7 cellular contexts compared by ENCODE assay signal in the genomic region with DNA sequence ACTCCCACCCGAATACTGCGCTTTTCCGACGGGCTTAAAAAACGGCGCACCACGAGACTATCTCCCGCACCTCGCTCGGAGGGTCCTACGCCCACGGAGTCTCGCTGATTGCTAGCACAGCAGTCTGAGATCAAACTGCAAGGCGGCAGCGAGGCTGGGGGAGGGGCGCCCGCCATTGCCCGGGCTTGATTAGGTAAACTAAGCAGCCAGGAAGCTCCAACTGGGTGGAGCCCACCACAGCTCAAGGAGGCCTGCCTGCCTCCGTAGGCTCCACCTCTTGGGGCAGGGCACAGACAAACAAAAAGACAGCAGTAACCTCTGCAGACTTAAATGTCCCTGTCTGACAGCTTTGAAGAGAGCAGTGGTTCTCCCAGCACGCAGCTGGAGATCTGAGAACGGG.
A peak's percentile ranks its signal among the peaks of the same experiment; 100 is the strongest.
DNase-seq lines count a peak whose midpoint lies in the region; ATAC-seq lines count a peak whose summit lies in the region.
"Not testable (repeated sequence)": the region's sequence is repeated elsewhere in the genome, so short reads cannot be mapped to it uniquely, and the experiment has no call there.

No MANE protein-coding gene starts in this region.

- intact Hi-C loops in activated CD4-positive, alpha-beta memory T cell treated with anti-CD3 and anti-CD28 coated beads for 36 hours (cut with micrococcal nuclease); activated T-helper 2 cell treated with anti-CD3 and anti-CD28 coated beads, Interferon-gamma antibody, Interleukin-2, Interleukin-4, amounts not matched to agents 10 μg/mL and 5 μg/mL and 100 μg/mL, durations not matched to agents 14 hours and 24 hours and 36 hours (cut with micrococcal nuclease): not testable (repeated sequence)

- peak overlapping the region in 4 of 7 donors; percentile 49 to 87 (median 69) for H3K4me3 Mint-ChIP-seq in CD8-positive, alpha-beta memory T cell
- H3K4me3 Mint-ChIP-seq in activated CD4-positive, alpha-beta memory T cell treated with anti-CD3 and anti-CD28 coated beads for 36 hours = peak overlapping the region; percentile 71
- H3K4me3 Mint-ChIP-seq in activated T-helper 2 cell treated with anti-CD3 and anti-CD28 coated beads, Interferon-gamma antibody, Interleukin-2, Interleukin-4, amounts not matched to agents 10 μg/mL and 5 μg/mL and 100 μg/mL, durations not matched to agents 14 hours and 24 hours and 36 hours (ENCODE audit: low read depth) = peak overlapping the region; percentile 41
- peak overlapping the region; percentile 46 for H3K4me3 Mint-ChIP-seq in activated naive CD8-positive, alpha-beta T cell treated with anti-CD3 and anti-CD28 coated beads, Interleukin-2, amount 50 U/mL, for 24 hours

- H3K27me3 ChIP-seq in CD8-positive, alpha-beta memory T cell (ENCODE audit: insufficient read depth, low read length, poor library complexity, severe bottlenecking); NT2/D1 (ENCODE audit: insufficient read depth, insufficient read length); trophoblast cell (ENCODE audit: insufficient read depth, low read length): not testable (repeated sequence)
- peaks cover 12% of the 10 kb centered on the region for H3K27me3 ChIP-seq in iPS-15b (ENCODE audit: control insufficient read depth, insufficient read depth, low read length)

- H3K4ac ChIP-seq in trophoblast cell (ENCODE audit: low read depth, low read length) = not testable (repeated sequence)

- peaks cover 16 to 35% of the 10 kb centered on the region in 2 donors for H3K27me3 Mint-ChIP-seq in CD8-positive, alpha-beta memory T cell
- H3K27me3 Mint-ChIP-seq in activated CD4-positive, alpha-beta memory T cell treated with anti-CD3 and anti-CD28 coated beads for 36 hours = not testable (repeated sequence)
- H3K27me3 Mint-ChIP-seq in activated T-helper 2 cell treated with anti-CD3 and anti-CD28 coated beads, Interferon-gamma antibody, Interleukin-2, Interleukin-4, amounts not matched to agents 10 μg/mL and 5 μg/mL and 100 μg/mL, durations not matched to agents 14 hours and 24 hours and 36 hours (ENCODE audit: low read depth) = peaks cover 12% of the 10 kb centered on the region
- H3K27me3 Mint-ChIP-seq in activated naive CD8-positive, alpha-beta T cell treated with anti-CD3 and anti-CD28 coated beads, Interleukin-2, amount 50 U/mL, for 24 hours = peaks cover 16% of the 10 kb centered on the region

- H2BK12ac ChIP-seq in trophoblast cell (ENCODE audit: low read length) = not testable (repeated sequence)

- H2AK5ac ChIP-seq in trophoblast cell (ENCODE audit: low read length) = not testable (repeated sequence)

- POLR2A ChIA-PET in CD8-positive, alpha-beta memory T cell (lab: Charles Lee); activated CD4-positive, alpha-beta memory T cell treated with anti-CD3 and anti-CD28 coated beads for 36 hours (lab: Charles Lee): not testable (repeated sequence)

- H3K27ac ChIP-seq in CD8-positive, alpha-beta memory T cell (ENCODE audit: low read depth, low read length); trophoblast cell (ENCODE audit: low read depth, low read length): not testable (repeated sequence)

- WGBS in trophoblast cell (ENCODE audit: extremely low coverage, insufficient coverage, insufficient read length) = no CpG with 5 or more reads among the region's 21 CpGs

- H3K79me2 ChIP-seq in trophoblast cell (ENCODE audit: control insufficient read depth, insufficient read depth, low read length, poor library complexity) = not testable (repeated sequence)

- not testable (repeated sequence) for H3K4me1 ChIP-seq in CD8-positive, alpha-beta memory T cell (ENCODE audit: insufficient read depth, low read length); NT2/D1 (ENCODE audit: insufficient read depth, insufficient read length); iPS-15b (ENCODE audit: control insufficient read depth, insufficient read depth, low read length)
- peaks cover 8 to 11% of the 10 kb centered on the region in 2 experiments for H3K4me1 ChIP-seq in trophoblast cell (ENCODE audit: control insufficient read depth in 1 of 2, insufficient read depth in 2 of 2, low read length in 2 of 2)

- not testable (repeated sequence) for H3K79me1 ChIP-seq in trophoblast cell (ENCODE audit: low read length)

- H3K9me3 Mint-ChIP-seq in CD8-positive, alpha-beta memory T cell; activated CD4-positive, alpha-beta memory T cell treated with anti-CD3 and anti-CD28 coated beads for 36 hours; activated T-helper 2 cell treated with anti-CD3 and anti-CD28 coated beads, Interferon-gamma antibody, Interleukin-2, Interleukin-4, amounts not matched to agents 10 μg/mL and 5 μg/mL and 100 μg/mL, durations not matched to agents 14 hours and 24 hours and 36 hours; activated naive CD8-positive, alpha-beta T cell treated with anti-CD3 and anti-CD28 coated beads, Interleukin-2, amount 50 U/mL, for 24 hours: not testable (repeated sequence)

- not testable (repeated sequence) for DNase-seq in CD8-positive, alpha-beta memory T cell; NT2/D1 (ENCODE audit: low read depth, low spot score); activated naive CD8-positive, alpha-beta T cell treated with anti-CD3 and anti-CD28 coated beads, Interleukin-2, amount 50 U/mL, for 24 hours; trophoblast cell
- DNase-seq in activated CD4-positive, alpha-beta memory T cell treated with anti-CD3 and anti-CD28 coated beads for 36 hours = peak; percentile 71
- peak; percentile 34 for DNase-seq in activated T-helper 2 cell treated with anti-CD3 and anti-CD28 coated beads, Interferon-gamma antibody, Interleukin-2, Interleukin-4, amounts not matched to agents 10 μg/mL and 5 μg/mL and 100 μg/mL, durations not matched to agents 14 hours and 24 hours and 36 hours (ENCODE audit: low spot score)

- CTCF ChIA-PET in CD8-positive, alpha-beta memory T cell (lab: Charles Lee); activated CD4-positive, alpha-beta memory T cell treated with anti-CD3 and anti-CD28 coated beads for 36 hours (lab: Charles Lee): not testable (repeated sequence)

- H3K23ac ChIP-seq in trophoblast cell (ENCODE audit: low read length) = not testable (repeated sequence)

- H2AFZ ChIP-seq in trophoblast cell (ENCODE audit: insufficient read depth, low read length, poor library complexity) = not testable (repeated sequence)

- H3K27ac Mint-ChIP-seq in CD8-positive, alpha-beta memory T cell; activated CD4-positive, alpha-beta memory T cell treated with anti-CD3 and anti-CD28 coated beads for 36 hours; activated T-helper 2 cell treated with anti-CD3 and anti-CD28 coated beads, Interferon-gamma antibody, Interleukin-2, Interleukin-4, amounts not matched to agents 10 μg/mL and 5 μg/mL and 100 μg/mL, durations not matched to agents 14 hours and 24 hours and 36 hours; activated naive CD8-positive, alpha-beta T cell treated with anti-CD3 and anti-CD28 coated beads, Interleukin-2, amount 50 U/mL, for 24 hours: not testable (repeated sequence)

- H3K4me2 ChIP-seq in trophoblast cell (ENCODE audit: low read length) = peak overlapping the region; percentile 41

- H3K4me3 ChIP-seq in CD8-positive, alpha-beta memory T cell (ENCODE audit: low read length); trophoblast cell (ENCODE audit: low read depth, low read length): not testable (repeated sequence)
- H3K4me3 ChIP-seq in NT2/D1 (ENCODE audit: insufficient read length, low read depth) = peak overlapping the region; percentile 11
- peak overlapping the region; percentile 35 for H3K4me3 ChIP-seq in iPS-15b (ENCODE audit: low read depth, low read length)

- not testable (repeated sequence) for ATAC-seq in activated naive CD8-positive, alpha-beta T cell treated with anti-CD3 and anti-CD28 coated beads, Interleukin-2, amount 50 U/mL, for 24 hours

- H3K36me3 ChIP-seq in CD8-positive, alpha-beta memory T cell (ENCODE audit: insufficient read depth, low read length); NT2/D1 (ENCODE audit: insufficient read depth, insufficient read length, low read length); iPS-15b (ENCODE audit: control insufficient read depth, insufficient read depth, low read length); trophoblast cell (ENCODE audit: control insufficient read depth in 1 of 2, insufficient read depth in 2 of 2, low read length in 2 of 2): not testable (repeated sequence)

- H2BK5ac ChIP-seq in trophoblast cell (ENCODE audit: low read depth, low read length, poor library complexity) = not testable (repeated sequence)

- not testable (repeated sequence) for H3K9ac ChIP-seq in NT2/D1 (ENCODE audit: insufficient read length, low read depth); iPS-15b (ENCODE audit: low read depth, low read length); trophoblast cell (ENCODE audit: low read length)

- not testable (repeated sequence) for H3K9me3 ChIP-seq in CD8-positive, alpha-beta memory T cell (ENCODE audit: low read length); NT2/D1 (ENCODE audit: insufficient read depth, low read length); iPS-15b (ENCODE audit: control insufficient read depth, insufficient read depth, low read length); trophoblast cell (ENCODE audit: insufficient read depth, low read depth, low read length)

- not testable (repeated sequence) for H3K18ac ChIP-seq in trophoblast cell (ENCODE audit: low read length)

- H4K91ac ChIP-seq in trophoblast cell (ENCODE audit: low read depth, low read length) = not testable (repeated sequence)

- not testable (repeated sequence) for H2BK120ac ChIP-seq in trophoblast cell (ENCODE audit: insufficient read depth, low read length, poor library complexity)

- H3K4me1 Mint-ChIP-seq in CD8-positive, alpha-beta memory T cell; activated T-helper 2 cell treated with anti-CD3 and anti-CD28 coated beads, Interferon-gamma antibody, Interleukin-2, Interleukin-4, amounts not matched to agents 10 μg/mL and 5 μg/mL and 100 μg/mL, durations not matched to agents 14 hours and 24 hours and 36 hours (ENCODE audit: low read depth): not testable (repeated sequence)
- H3K4me1 Mint-ChIP-seq in activated CD4-positive, alpha-beta memory T cell treated with anti-CD3 and anti-CD28 coated beads for 36 hours (ENCODE audit: low read depth) = peaks cover 14% of the 10 kb centered on the region
- H3K4me1 Mint-ChIP-seq in activated naive CD8-positive, alpha-beta T cell treated with anti-CD3 and anti-CD28 coated beads, Interleukin-2, amount 50 U/mL, for 24 hours = peaks cover 10% of the 10 kb centered on the region

- H4K8ac ChIP-seq in trophoblast cell (ENCODE audit: low read depth, low read length) = peak overlapping the region; percentile 62

- not testable (repeated sequence) for H3K14ac ChIP-seq in trophoblast cell (ENCODE audit: low read length)

- H3K36me3 Mint-ChIP-seq in CD8-positive, alpha-beta memory T cell; activated CD4-positive, alpha-beta memory T cell treated with anti-CD3 and anti-CD28 coated beads for 36 hours; activated T-helper 2 cell treated with anti-CD3 and anti-CD28 coated beads, Interferon-gamma antibody, Interleukin-2, Interleukin-4, amounts not matched to agents 10 μg/mL and 5 μg/mL and 100 μg/mL, durations not matched to agents 14 hours and 24 hours and 36 hours (ENCODE audit: low read depth); activated naive CD8-positive, alpha-beta T cell treated with anti-CD3 and anti-CD28 coated beads, Interleukin-2, amount 50 U/mL, for 24 hours (ENCODE audit: low read depth): not testable (repeated sequence)

- H4K12ac ChIP-seq in trophoblast cell (ENCODE audit: low read depth, low read length) = not testable (repeated sequence)
